ENCODE assay signal across 7 cellular contexts in genomic region chr9:128339761-128340690, GRCh38. TPM values are rescaled to one million over a fixed set of nuclear protein-coding genes. Genes with fewer than 3 reads are reported as not detected.
DNase-seq lines count a peak whose midpoint lies in the region; ATAC-seq, FAIRE-seq and TF ChIP-seq lines count a peak whose summit lies in the region.

TSS of gene SLC27A4 (plus strand) at chr9:128340527. CDS start at chr9:128343133, 2,606 bp downstream.

- WGBS in spleen, 5 donors, result 7 to 27% (median 10%) methylated on average over 14 to 75 of the region's 75 CpGs

- H3K4me3 Mint-ChIP-seq in WTC11, result peak within 1 kb of the TSS; percentile 87
- H3K4me3 Mint-ChIP-seq in immature natural killer cell, result peak within 1 kb of the TSS; percentile 88 to 100 (median 94)

- H3K4me3 ChIP-seq in bronchial epithelial cell (ENCODE audit: low read depth, low read length) (peak within 1 kb of the TSS; percentile 77), spleen (peak within 1 kb of the TSS; percentile 66 to 96 (median 78))

- ATAC-seq in GM18505 (IDR thresholded peaks at IDR 0.05; ENCODE audit: unreplicated experiment) (peak; percentile 78), HG02938 (IDR thresholded peaks at IDR 0.05; ENCODE audit: unreplicated experiment) (peak; percentile 67), WTC11 (peak; percentile 85)

- H3K9me3 ChIP-seq in spleen, result no peaks in the 10 kb centered on the region

- H3K27ac Mint-ChIP-seq in WTC11 (peak within 1 kb of the TSS; percentile 84), immature natural killer cell (peak within 1 kb of the TSS; percentile 74 to 97 (median 89))

- H3K4me1 Mint-ChIP-seq in WTC11 (peaks cover 5% of the 10 kb centered on the region; the same call in 1 of the 2 replicates), immature natural killer cell (peaks cover 8 to 12% of the 10 kb centered on the region in 2 donors)

- H3K27me3 Mint-ChIP-seq in WTC11 (ENCODE audit: low read depth) (no peaks in the 10 kb centered on the region), immature natural killer cell (ENCODE audit: low read depth in 3 of 3) (peaks cover 2 to 4% (median 4%) of the 10 kb centered on the region in 3 donors)

- peak; percentile 41 for TF ChIP-seq POLR2A in GM18505 (IDR thresholded peaks at IDR 0.05; ENCODE audit: borderline replicate concordance, extremely low read depth, insufficient read depth, insufficient read length)
- no peak for TF ChIP-seq POLR2A in spleen (IDR thresholded peaks at IDR 0.05)

- no peaks in the 10 kb centered on the region for H3K9me3 Mint-ChIP-seq in WTC11
- H3K9me3 Mint-ChIP-seq in immature natural killer cell, result no peaks in the 10 kb centered on the region

- H3K27me3 ChIP-seq in bronchial epithelial cell (ENCODE audit: control insufficient read depth, insufficient read depth, low read length) (no peaks in the 10 kb centered on the region), spleen (replicated peaks in 1 of 7) (no peaks in the 10 kb centered on the region)

- CTCF ChIA-PET in WTC11 (lab: Charles Lee), result interaction anchor here (0.6 to 2.0 kb wide), 7 partner anchors 22 to 99 kb away, joined by 3 to 12 read pairs (median 3); no protein-coding TSS in a partner anchor

- TF ChIP-seq CTCF in WTC11 (IDR thresholded peaks at IDR 0.05) (no peak), bronchial epithelial cell (IDR thresholded peaks at IDR 0.05; ENCODE audit: insufficient read depth, low read length, severe bottlenecking) (no peak), spleen (IDR thresholded peaks at IDR 0.05 in 8 of 11, conservative IDR thresholded peaks at IDR 0.05 in 3 of 11) (no peak)

- peaks cover 7 to 26% (median 19%) of the 10 kb centered on the region in 6 donors for H3K4me1 ChIP-seq in spleen

- POLR2A ChIA-PET in WTC11 (lab: Charles Lee), result no interaction called here

- intact Hi-C loops in spleen (cut with DNase I; ENCODE audit: low total_unique reads), result no loop called here

- no peak for FAIRE-seq in bronchial epithelial cell (lab: Jason Lieb, UNC)

- DNase-seq in NCI-H2171 (lab: John Stamatoyannopoulos, UW), result peak; percentile 93
- peak; percentile 91 for DNase-seq in WTC11 (ENCODE audit: low spot score)
- peak; percentile 89 for DNase-seq in bronchial epithelial cell (ENCODE audit: low read depth)
- DNase-seq in immature natural killer cell, result peak; percentile 75 to 81 (median 79)
- DNase-seq in spleen, result peak; percentile 95

- H3K27ac ChIP-seq in spleen, result peak within 1 kb of the TSS; percentile 29 to 89 (median 76)

- H3K36me3 Mint-ChIP-seq in WTC11, result peaks cover 7% of the 10 kb centered on the region; the same call in 1 of the 2 replicates
- H3K36me3 Mint-ChIP-seq in immature natural killer cell, result peaks cover 0 to 14% (median 0%) of the 10 kb centered on the region in 3 donors

- H3K36me3 ChIP-seq in bronchial epithelial cell (ENCODE audit: control insufficient read depth, insufficient read depth, low read length), result peaks cover 23% of the 10 kb centered on the region
- peaks cover 0 to 29% (median 16%) of the 10 kb centered on the region in 6 donors for H3K36me3 ChIP-seq in spleen

TF ChIP-seq in WTC11, 78 proteins besides CTCF, POLR2A, EP300 and RAD21 (continues in another document):
- TF ChIP-seq NFE2L1 (CRISPR knock-in tag; IDR thresholded peaks at IDR 0.05) (no peak), TEAD1 (CRISPR knock-in tag; IDR thresholded peaks at IDR 0.05) (peak; percentile 13; the same call in 1 of the 2 replicates), MLX (CRISPR knock-in tag; IDR thresholded peaks at IDR 0.05) (no peak), ATF6 (CRISPR knock-in tag; IDR thresholded peaks at IDR 0.05) (no peak), ZNF425 (CRISPR knock-in tag; conservative IDR thresholded peaks at IDR 0.05) (no peak), ETV6 (CRISPR knock-in tag; IDR thresholded peaks at IDR 0.05) (no peak), USF1 (CRISPR knock-in tag; IDR thresholded peaks at IDR 0.05) (no peak), IRF1 (CRISPR knock-in tag; IDR thresholded peaks at IDR 0.05) (no peak), USF2 (CRISPR knock-in tag; IDR thresholded peaks at IDR 0.05) (no peak), MAX (CRISPR knock-in tag; IDR thresholded peaks at IDR 0.05) (peak; percentile 27; the same call in 1 of the 2 replicates), NR2C2 (CRISPR knock-in tag; IDR thresholded peaks at IDR 0.05) (no peak), ATF1 (CRISPR knock-in tag; IDR thresholded peaks at IDR 0.05) (no peak), PRRX2 (CRISPR knock-in tag; IDR thresholded peaks at IDR 0.05) (no peak), ZNF423 (CRISPR knock-in tag; IDR thresholded peaks at IDR 0.05) (peak; percentile 61; the same call in 1 of the 2 replicates), CREM (CRISPR knock-in tag; IDR thresholded peaks at IDR 0.05) (peak; percentile 78; the same call in 1 of the 2 replicates)

RNA-seq across cellular contexts. Expression of gene SLC27A4, which starts in this region (rescaled TPM):
- 20.8 to 23.8 TPM (median 21.2 TPM) in 3 replicates for total RNA-seq in WTC11 (2021)
- total RNA-seq in bronchial epithelial cell, result 19.7 and 34.8 TPM in 2 replicates
- polyA plus RNA-seq in immature natural killer cell, result 10 to 100 TPM in 1 of 3 donors, 1 to 10 TPM in 2; 5.9 to 12.7 (median 7.4) TPM
- total RNA-seq in spleen, result 10 to 100 TPM in 6 of 7 donors, 1 to 10 TPM in 1; 9.6 to 14.2 (median 11.8) TPM
- polyA plus RNA-seq in spleen, result 10 to 100 TPM in 1 of 3 donors, 1 to 10 TPM in 2; 8.4 to 15.5 (median 8.5) TPM

Comparison
In these comparisons a context has a peak if more than half of its experiments do, and no peak if none do; other contexts are left out.
1. Peak in every context shown above with its lines: DNase-seq, ATAC-seq, H3K4me3 ChIP-seq and H3K27ac ChIP-seq.